Comparison of ENCODE assay signal across 7 cellular contexts in the genomic region with DNA sequence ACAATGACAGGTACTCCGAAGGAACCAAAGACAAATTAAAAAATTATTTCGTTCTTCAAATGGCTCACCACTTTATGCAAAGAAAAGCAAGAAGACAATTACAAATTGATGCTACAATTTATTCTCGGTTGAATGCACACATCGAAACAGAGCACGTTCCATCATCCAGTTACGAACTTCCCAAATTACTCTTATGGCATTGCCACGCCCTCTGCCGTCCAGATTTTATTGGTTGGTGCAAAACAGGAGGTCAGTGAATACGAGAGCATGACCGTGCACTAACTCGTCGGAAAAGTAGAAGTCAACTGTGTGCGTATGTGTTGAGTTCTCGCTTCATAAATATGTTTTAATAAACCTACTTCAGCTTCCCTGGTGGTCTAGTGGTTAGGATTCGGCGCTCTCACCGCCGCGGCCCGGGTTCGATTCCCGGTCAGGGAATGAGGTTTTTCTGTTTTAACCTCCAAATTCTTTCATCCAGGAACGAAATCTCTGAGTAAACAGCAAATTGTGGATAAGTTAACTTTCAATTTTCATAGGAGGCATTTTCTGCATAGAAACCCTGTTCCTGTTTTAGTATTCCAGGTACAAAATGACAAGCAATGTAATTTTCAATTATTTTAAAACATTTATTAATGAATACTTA. TPM values are rescaled to one million over a fixed set of nuclear protein-coding genes. Genes with fewer than 3 reads are reported as not detected.
DNase-seq lines count a peak whose midpoint lies in the region; ATAC-seq and TF ChIP-seq lines count a peak whose summit lies in the region.

No MANE protein-coding gene starts in this region.

- H3K4me1 ChIP-seq in duodenal mucosa (ENCODE audit: control insufficient read depth in 1 of 2, insufficient read depth in 2 of 2, low read length in 2 of 2) (peaks cover 8 to 14% of the 10 kb centered on the region in 2 donors), right lobe of liver (peaks cover 0 to 19% (median 2%) of the 10 kb centered on the region in 4 donors)

- peak; percentile 62 for ATAC-seq in GM18517 (IDR thresholded peaks at IDR 0.05; ENCODE audit: unreplicated experiment)
- peak; percentile 56 for ATAC-seq in HG03354 (IDR thresholded peaks at IDR 0.05; ENCODE audit: poor library complexity, severe bottlenecking, unreplicated experiment)
- peak; percentile 62 to 77 (median 72) for ATAC-seq in right lobe of liver

- H3K9me3 ChIP-seq in duodenal mucosa (ENCODE audit: control insufficient read depth in 1 of 2, low read length in 2 of 2), result no peaks in the 10 kb centered on the region
- no peaks in the 10 kb centered on the region for H3K9me3 ChIP-seq in right lobe of liver

- H3K9ac ChIP-seq in duodenal mucosa (ENCODE audit: low read depth in 1 of 2, low read length in 2 of 2), result peak overlapping the region; percentile 32 to 69

- under 1% methylated on average over 23 of the region's 23 CpGs for whole genome bisulfite sequencing in right lobe of liver (ENCODE audit: insufficient coverage, low coverage, low lambda C conversion rate, missing lambda C conversion rate)

- H3K27me3 ChIP-seq in duodenal mucosa (ENCODE audit: control insufficient read depth in 1 of 2, insufficient read depth in 2 of 2, low read length in 2 of 2) (no peaks in the 10 kb centered on the region), right lobe of liver (no peaks in the 10 kb centered on the region)

- TF ChIP-seq CTCF in right lobe of liver (IDR thresholded peaks at IDR 0.05), result peak in 1 of 4 donors; percentile 24

- no peak for TF ChIP-seq POLR2A in right lobe of liver (IDR thresholded peaks at IDR 0.05)

- intact Hi-C loops in right lobe of liver (cut with DNase I), result no loop called here

- H3K4me3 ChIP-seq in duodenal mucosa (ENCODE audit: low read depth in 1 of 2, low read length in 2 of 2) (peak overlapping the region; percentile 97 to 99), right lobe of liver (peak overlapping the region; percentile 55 to 62 (median 55))

- no peak overlapping the region for H3K27ac ChIP-seq in duodenal mucosa (ENCODE audit: low read depth, low read length)
- peak overlapping the region; percentile 48 to 68 (median 56) for H3K27ac ChIP-seq in right lobe of liver

- no peaks in the 10 kb centered on the region for H3K36me3 ChIP-seq in duodenal mucosa (ENCODE audit: control insufficient read depth in 1 of 2, insufficient read depth in 2 of 2, low read length in 2 of 2)
- H3K36me3 ChIP-seq in right lobe of liver, result no peaks in the 10 kb centered on the region

- peak; percentile 76 for DNase-seq in NCI-H526 treated with DMSO at 0.1 percent for 48 hours (lab: John Stamatoyannopoulos, UW)
- peak; percentile 74 to 79 for DNase-seq in activated CD4-positive, alpha-beta T cell treated with anti-CD3 and anti-CD28 coated beads, Interleukin-2, amount 50 U/mL, for 48 hours
- peak; percentile 69 to 83 (median 69) for DNase-seq in right lobe of liver
- peak; percentile 74 for DNase-seq in stimulated activated CD4-positive, alpha-beta T cell treated with anti-CD3 and anti-CD28 coated beads, Interleukin-4, amount 100 ng/mL, for 1 hour

RNA-seq across cellular contexts. Expression of a gene that starts 23.2 kb away (rescaled TPM):
- total RNA-seq in right lobe of liver, result under 1 TPM; 0.18 to 0.62 (median 0.41) TPM

RNA-seq across cellular contexts. Expression of a gene that starts 58.2 kb away (rescaled TPM):
- 10 to 100 TPM; 31.5 to 54.8 (median 36.7) TPM for total RNA-seq in right lobe of liver
